ENCODE assay signal across 8 cellular contexts in the genomic region with DNA sequence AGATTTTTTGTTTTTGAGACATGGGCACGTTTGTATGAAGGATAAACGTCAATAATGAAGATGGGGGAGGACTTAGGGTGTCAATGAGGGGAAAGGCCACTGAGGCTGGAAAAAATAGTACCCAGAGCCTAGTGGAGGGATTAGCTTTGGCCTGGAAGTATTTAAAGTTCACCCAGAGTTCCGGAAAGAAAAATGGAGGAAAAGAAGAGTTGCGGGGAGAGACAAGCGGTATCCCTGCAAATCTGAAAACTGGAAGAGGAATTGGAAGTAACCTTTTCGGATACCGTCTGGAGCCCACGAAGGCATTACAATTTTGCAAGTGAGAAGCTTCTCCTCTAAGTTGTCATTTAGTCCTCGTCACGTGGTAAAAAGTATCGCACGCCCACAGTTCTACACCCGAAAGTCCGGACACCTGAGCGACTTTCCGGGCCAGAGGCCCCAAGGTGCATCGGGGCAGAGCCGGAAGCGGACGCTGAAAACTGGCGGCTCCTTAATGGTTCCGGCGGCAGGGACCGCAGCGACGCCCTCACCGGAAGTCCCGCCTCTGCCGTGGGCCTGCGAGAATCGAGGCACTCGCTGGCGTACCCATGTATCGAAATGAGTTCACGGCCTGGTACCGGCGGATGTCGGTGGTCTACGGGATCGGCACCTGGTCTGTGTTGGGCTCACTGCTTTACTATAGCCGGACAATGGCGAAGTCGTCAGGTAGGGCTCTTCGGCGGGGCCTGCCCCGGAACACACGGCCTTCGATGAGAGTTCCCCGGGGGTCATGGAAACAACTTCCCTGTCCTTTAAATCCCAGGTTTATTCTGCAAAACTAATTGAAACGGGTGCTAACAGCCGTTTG. TPM values are rescaled to one million over a fixed set of nuclear protein-coding genes. Genes with fewer than 3 reads are reported as not detected.
DNase-seq lines count a peak whose midpoint lies in the region; ATAC-seq and TF ChIP-seq lines count a peak whose summit lies in the region.

A gene with protein sequence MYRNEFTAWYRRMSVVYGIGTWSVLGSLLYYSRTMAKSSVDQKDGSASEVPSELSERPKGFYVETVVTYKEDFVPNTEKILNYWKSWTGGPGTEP (plus strand): TSS at position 541 of the 847 bp plus-strand sequence. CDS start 47 bp downstream, at position 588.

- H3K27ac ChIP-seq in caudate nucleus (ENCODE audit: low read depth, low read length) = peak within 1 kb of the TSS; percentile 77

- in situ Hi-C loops in GM18951 (cut with MboI; ENCODE audit: low sequenced_read_pairs, unreplicated experiment) = no loop called here

- DNase-seq in AG08395 (ENCODE audit: low spot score) (peak; percentile 95), NCI-H345 (lab: John Stamatoyannopoulos, UW) (peak; percentile 98), activated B cell treated with CpG ODN at 0.5 μM for 24 hours (peak; percentile 91), caudate nucleus (lab: John Stamatoyannopoulos, UW) (peak in 59 of 61 donors; percentile 51 to 93 (median 83)), inferior parietal cortex (ENCODE audit: extremely low spot score) (peak; percentile 89)
- DNase-seq in stimulated activated CD4-positive, alpha-beta T cell treated with anti-CD3 and anti-CD28 coated beads, Interleukin-12 subunit alpha, Interleukin-12 subunit beta, amount 100 ng/mL, for 24 hours (ENCODE audit: low read depth in 2 of 2) = peak; percentile 89 to 92

- TF ChIP-seq POLR2A in GM18951 (IDR thresholded peaks at IDR 0.05; ENCODE audit: extremely low read depth, insufficient read depth, insufficient read length) = peak; percentile 93

- peaks cover 23% of the 10 kb centered on the region for H3K4me1 Mint-ChIP-seq in activated B cell treated with CpG ODN at 0.5 μM for 24 hours

- H3K27ac Mint-ChIP-seq in activated B cell treated with CpG ODN at 0.5 μM for 24 hours = peak within 1 kb of the TSS; percentile 94

- H3K27me3 Mint-ChIP-seq in activated B cell treated with CpG ODN at 0.5 μM for 24 hours = no peaks in the 10 kb centered on the region

- H3K9me3 Mint-ChIP-seq in activated B cell treated with CpG ODN at 0.5 μM for 24 hours = no peaks in the 10 kb centered on the region

- peaks cover 46% of the 10 kb centered on the region for H3K36me3 Mint-ChIP-seq in activated B cell treated with CpG ODN at 0.5 μM for 24 hours (ENCODE audit: low read depth)

- POLR2A ChIA-PET in activated B cell treated with CpG ODN at 0.5 μM for 24 hours (lab: Charles Lee) = interaction anchor here (0.9 to 2.5 kb wide), 4 partner anchors 21 to 100 kb away, joined by 4 to 30 read pairs (median 8); a partner anchor contains a TSS

- CTCF ChIA-PET in activated B cell treated with CpG ODN at 0.5 μM for 24 hours (lab: Charles Lee) = no interaction called here

- ATAC-seq in HG03196 (IDR thresholded peaks at IDR 0.05; ENCODE audit: unreplicated experiment) (peak; percentile 99), activated B cell treated with CpG ODN at 0.5 μM for 24 hours (ENCODE audit: low read depth) (peak; percentile 96)

- intact Hi-C loops in activated B cell treated with CpG ODN at 0.5 μM for 24 hours (cut with micrococcal nuclease) = loop anchor here (1.0 to 5.0 kb wide), 11 partner anchors 20 to 1485 kb away; a partner anchor contains a TSS

- no peak for TF ChIP-seq CTCF in activated B cell treated with CpG ODN at 0.5 μM for 24 hours (IDR thresholded peaks at IDR 0.05)

- peak within 1 kb of the TSS; percentile 94 for H3K4me3 Mint-ChIP-seq in activated B cell treated with CpG ODN at 0.5 μM for 24 hours

RNA-seq across cellular contexts. Expression of the gene that starts here (rescaled TPM):
- 48.9 and 51.7 TPM in 2 replicates for total RNA-seq in activated B cell treated with CpG ODN at 0.5 μM for 24 hours

Comparison
In these comparisons a context has a peak if more than half of its experiments do, and no peak if none do; other contexts are left out.
1. Peak in every context shown above with its lines: DNase-seq, ATAC-seq and H3K27ac ChIP-seq.